Comparison of ENCODE assay signal across 21 cellular contexts in genomic region chrX:40063555-40063954, GRCh38. TPM values are rescaled to one million over a fixed set of nuclear protein-coding genes. Genes with fewer than 3 reads are reported as not detected.
DNase-seq lines count a peak whose midpoint lies in the region; TF ChIP-seq lines count a peak whose summit lies in the region.
"Had no signal": no experiment of that assay in that cellular context is flagged by ENCODE, and none has a peak within 500 bp of the region (broad histone marks: within the 10 kb centered on the region; RNA-seq: fewer than 3 reads in every experiment).

No MANE protein-coding gene starts in this region.

- WGBS in spleen, 5 donors = 65 to 75% (median 70%) methylated on average over 6 to 7 of the region's 7 CpGs
- 68 to 84% (median 79%) methylated on average over 6 to 7 of the region's 7 CpGs for WGBS in adrenal gland, 4 donors

- H3K27ac Mint-ChIP-seq in glutamatergic neuron (ENCODE audit: unreplicated experiment) = peak overlapping the region; percentile 38

- TF ChIP-seq CTCF in A673 (conservative IDR thresholded peaks at IDR 0.05; ENCODE audit: low read depth, low read length) = no peak
- TF ChIP-seq CTCF in glutamatergic neuron (IDR thresholded peaks at IDR 0.05; ENCODE audit: partially characterized antibody, unreplicated experiment) = no peak
- TF ChIP-seq CTCF in spleen (IDR thresholded peaks at IDR 0.05 in 8 of 11, conservative IDR thresholded peaks at IDR 0.05 in 3 of 11) = no peak
- TF ChIP-seq CTCF in adrenal gland (IDR thresholded peaks at IDR 0.05) = no peak

- H3K4me1 ChIP-seq in A673 (ENCODE audit: insufficient read depth, low read length, poor library complexity, severe bottlenecking) (no peaks in the 10 kb centered on the region), spleen (peaks cover 0 to 8% (median 0%) of the 10 kb centered on the region in 6 donors), adrenal gland (replicated peaks in 1 of 2) (no peaks in the 10 kb centered on the region)
- H3K4me1 ChIP-seq: ascending aorta, testis had no signal

- no peaks in the 10 kb centered on the region for H3K9me3 ChIP-seq in A673 (ENCODE audit: low read depth, low read length, poor library complexity, severe bottlenecking)
- no peaks in the 10 kb centered on the region for H3K9me3 ChIP-seq in spleen
- no peaks in the 10 kb centered on the region for H3K9me3 ChIP-seq in adrenal gland (replicated peaks in 1 of 3)
- H3K9me3 ChIP-seq: A549, ascending aorta, esophagus squamous epithelium, MG63, testis had no signal

- no peak overlapping the region for H3K27ac ChIP-seq in A673 (ENCODE audit: low read depth, low read length, poor library complexity, severe bottlenecking)
- no peak overlapping the region for H3K27ac ChIP-seq in spleen
- no peak overlapping the region for H3K27ac ChIP-seq in adrenal gland
- H3K27ac ChIP-seq: A549, ascending aorta, GM23248, testis had no signal

- CTCF ChIA-PET in A673 (lab: Charles Lee) = no interaction called here

- peaks cover 15% of the 10 kb centered on the region for H3K4me1 Mint-ChIP-seq in glutamatergic neuron (ENCODE audit: low read depth, unreplicated experiment)

- intact Hi-C loops in A673 (cut with micrococcal nuclease; ENCODE audit: unreplicated experiment) (no loop called here), spleen (cut with DNase I; ENCODE audit: low total_unique reads) (no loop called here), adrenal gland (cut with DNase I) (no loop called here)

- peak; percentile 2 for DNase-seq in NCI-H2107 (lab: John Stamatoyannopoulos, UW)
- no peak for DNase-seq in NCI-H2107 treated with DMSO at 0.1 percent for 48 hours (lab: John Stamatoyannopoulos, UW; ENCODE audit: unreplicated experiment)
- no peak for DNase-seq in A673 (ENCODE audit: low spot score)
- DNase-seq in H7 = peak; percentile 46
- no peak for DNase-seq in glutamatergic neuron
- no peak for DNase-seq in spleen
- no peak for DNase-seq in adrenal gland
- DNase-seq in stimulated activated naive CD4-positive, alpha-beta T cell (lab: John Stamatoyannopoulos, UW) = no peak
- DNase-seq: DMS 273 treated with DMSO at 0.1 percent for 48 hours; effector memory CD8-positive, alpha-beta T cell; esophagus squamous epithelium; GM23248; kidney glomerular epithelial cell; MG63; NCI-H524; right cardiac atrium; stimulated activated CD4-positive, alpha-beta T cell treated with anti-CD3 and anti-CD28 coated beads, Interleukin-15, amount 100 ng/mL, for 24 hours; T1000; testis had no signal

- POLR2A ChIA-PET in A673 (lab: Charles Lee; ENCODE audit: low non-redundant PET) = no interaction called here

- peak overlapping the region; percentile 61 for H3K4me3 Mint-ChIP-seq in glutamatergic neuron (ENCODE audit: unreplicated experiment)
- H3K4me3 Mint-ChIP-seq: effector memory CD8-positive, alpha-beta T cell had no signal

- H3K36me3 ChIP-seq in A673 (ENCODE audit: insufficient read depth, low read length, poor library complexity, severe bottlenecking) (peaks cover 35% of the 10 kb centered on the region), H7 (replicated peaks; ENCODE audit: control insufficient read depth, insufficient read depth, low read length) (peaks cover 21% of the 10 kb centered on the region), spleen (peaks cover 0 to 95% (median 38%) of the 10 kb centered on the region in 6 donors), adrenal gland (replicated peaks in 1 of 2) (peaks cover 0 to 29% of the 10 kb centered on the region in 2 donors)

- peaks cover 3% of the 10 kb centered on the region for H3K9me3 Mint-ChIP-seq in glutamatergic neuron (ENCODE audit: unreplicated experiment)
- H3K9me3 Mint-ChIP-seq: effector memory CD8-positive, alpha-beta T cell had no signal

- no peaks in the 10 kb centered on the region for H3K36me3 Mint-ChIP-seq in glutamatergic neuron (ENCODE audit: unreplicated experiment)

- H3K27me3 ChIP-seq in A673 (replicated peaks; ENCODE audit: insufficient read depth, low read depth, low read length, poor library complexity) = no peaks in the 10 kb centered on the region
- no peaks in the 10 kb centered on the region for H3K27me3 ChIP-seq in H7 (ENCODE audit: control insufficient read depth, insufficient read depth, low read length)
- no peaks in the 10 kb centered on the region for H3K27me3 ChIP-seq in spleen (replicated peaks in 1 of 7)
- H3K27me3 ChIP-seq in adrenal gland = no peaks in the 10 kb centered on the region
- H3K27me3 ChIP-seq: ascending aorta, esophagus squamous epithelium, MG63, testis had no signal

- H3K27me3 Mint-ChIP-seq in glutamatergic neuron (ENCODE audit: unreplicated experiment) = peaks cover 6% of the 10 kb centered on the region
- H3K27me3 Mint-ChIP-seq: effector memory CD8-positive, alpha-beta T cell had no signal

- BruUV-seq in A673 (replicated peaks; lab: Mats Ljungman, UMichigan) = TSS peak; percentile 44

- no peak overlapping the region for H3K4me3 ChIP-seq in A673 (ENCODE audit: low read depth, low read length, poor library complexity, severe bottlenecking)
- H3K4me3 ChIP-seq in H7 (ENCODE audit: insufficient read depth, low read depth, low read length) = no peak overlapping the region
- H3K4me3 ChIP-seq in spleen = no peak overlapping the region
- no peak overlapping the region for H3K4me3 ChIP-seq in adrenal gland
- H3K4me3 ChIP-seq: A549, ascending aorta, esophagus squamous epithelium, GM23248, MG63, testis had no signal

- TF ChIP-seq POLR2A in spleen (IDR thresholded peaks at IDR 0.05) = no peak
- TF ChIP-seq POLR2A in adrenal gland (IDR thresholded peaks at IDR 0.05) = no peak

RNA-seq across cellular contexts. Expression of gene BCOR, which starts 34.2 kb away (rescaled TPM):
- total RNA-seq in A673 (2021) (58.8 and 59.0 TPM in 2 replicates), glutamatergic neuron (ENCODE audit: unreplicated experiment) (59.0 TPM), spleen (10 to 100 TPM; 26.1 to 38.6 (median 31.8) TPM), adrenal gland (10 to 100 TPM; 21.7 to 42.9 (median 30.6) TPM)
- total RNA-seq in H7 (2014; rRNA removed; shearing (Covaris generic)) = 32.5 and 51.0 TPM in 2 replicates
- polyA plus RNA-seq in spleen (10 to 100 TPM in 1 of 3 donors, 1 to 10 TPM in 2; 8.3 to 13.1 (median 9.8) TPM), adrenal gland (10 to 100 TPM; 13.7 to 16.0 (median 14.0) TPM)

Comparison
In these comparisons a context has a peak if more than half of its experiments do, and no peak if none do; other contexts are left out.
1. DNase-seq: peak in NCI-H2107 (single experiment) and H7 (single experiment); none in NCI-H2107 treated with DMSO at 0.1 percent for 48 hours (single experiment), A673 (single experiment), glutamatergic neuron (single experiment), spleen (single experiment), adrenal gland (0 of 7) and stimulated activated naive CD4-positive, alpha-beta T cell (0 of 6).